In genomic region chr10:110158051-110159005, GRCh38 we compare ENCODE assay signal across 14 cellular contexts.
"Had no signal": no experiment of that assay in that cellular context is flagged by ENCODE, and none has a peak within 500 bp of the region (broad histone marks: within the 10 kb centered on the region; RNA-seq: fewer than 3 reads in every experiment).

No MANE protein-coding gene starts in this region.

- H3K4me2 ChIP-seq: hepatocyte, smooth muscle cell had no signal

- H3K4me3 ChIP-seq: hepatocyte, psoas muscle, right lobe of liver, SJCRH30, smooth muscle cell had no signal

- H3K9me3 Mint-ChIP-seq: activated B cell treated with CpG ODN at 0.5 μM for 24 hours; activated CD4-positive, alpha-beta T cell treated with anti-CD3 and anti-CD28 coated beads, Interleukin-2, amount 10 ng/mL, durations not matched to agents 24 days and 14 days; activated T-cell treated with anti-CD3 and anti-CD28 coated beads, Interleukin-2, amount 50 U/mL, for 4 hours; nephron progenitor cell; stimulated activated naive CD8-positive, alpha-beta T cell treated with anti-CD3 and anti-CD28 coated beads, Interleukin-15, Interleukin-2, amounts not matched to agents 100 ng/mL and 50 ng/mL, for 24 hours had no signal

- H3K9me3 ChIP-seq: psoas muscle, right lobe of liver, SJCRH30 had no signal

- DNase-seq: activated B cell treated with CpG ODN at 0.5 μM for 24 hours; activated CD4-positive, alpha-beta T cell treated with anti-CD3 and anti-CD28 coated beads, Interleukin-2, amount 10 ng/mL, durations not matched to agents 24 days and 14 days; activated gamma-delta T cell; activated T-cell treated with anti-CD3 and anti-CD28 coated beads, Interleukin-2, amount 50 U/mL, for 4 hours; anterior cingulate cortex; mesendoderm; nephron progenitor cell; psoas muscle; right lobe of liver; SJCRH30; SW 1271 had no signal

- H3K36me3 ChIP-seq: right lobe of liver, SJCRH30 had no signal

- H3K27me3 ChIP-seq: hepatocyte, right lobe of liver, SJCRH30 had no signal

- H3K27ac Mint-ChIP-seq: activated B cell treated with CpG ODN at 0.5 μM for 24 hours; activated CD4-positive, alpha-beta T cell treated with anti-CD3 and anti-CD28 coated beads, Interleukin-2, amount 10 ng/mL, durations not matched to agents 24 days and 14 days; nephron progenitor cell; stimulated activated naive CD8-positive, alpha-beta T cell treated with anti-CD3 and anti-CD28 coated beads, Interleukin-15, Interleukin-2, amounts not matched to agents 100 ng/mL and 50 ng/mL, for 24 hours had no signal

- H3K4me1 ChIP-seq: psoas muscle, right lobe of liver, SJCRH30 had no signal

- H2AFZ ChIP-seq: hepatocyte had no signal

- H3K4me3 Mint-ChIP-seq: activated B cell treated with CpG ODN at 0.5 μM for 24 hours; activated CD4-positive, alpha-beta T cell treated with anti-CD3 and anti-CD28 coated beads, Interleukin-2, amount 10 ng/mL, durations not matched to agents 24 days and 14 days; activated T-cell treated with anti-CD3 and anti-CD28 coated beads, Interleukin-2, amount 50 U/mL, for 4 hours; nephron progenitor cell had no signal

- H3K27ac ChIP-seq: hepatocyte, psoas muscle, right lobe of liver, SJCRH30 had no signal

- H3K79me2 ChIP-seq: hepatocyte had no signal

- ATAC-seq: activated T-cell treated with anti-CD3 and anti-CD28 coated beads, Interleukin-2, amount 50 U/mL, for 4 hours; psoas muscle; right lobe of liver had no signal
